Comparison of ENCODE assay signal across 15 cellular contexts in genomic region chr1:11407301-11407994, GRCh38.
A peak's percentile ranks its signal among the peaks of the same experiment; 100 is the strongest.
DNase-seq lines count a peak whose midpoint lies in the region; ATAC-seq, FAIRE-seq and TF ChIP-seq lines count a peak whose summit lies in the region.
"Had no signal": no experiment of that assay in that cellular context is flagged by ENCODE, and none has a peak within 500 bp of the region (broad histone marks: within the 10 kb centered on the region; RNA-seq: fewer than 3 reads in every experiment).

No MANE protein-coding gene starts in this region.

- H3K9me3 Mint-ChIP-seq in astrocyte (ENCODE audit: unreplicated experiment): no peaks in the 10 kb centered on the region
- peaks cover 20 to 33% of the 10 kb centered on the region in 2 donors for H3K9me3 Mint-ChIP-seq in stimulated activated naive CD8-positive, alpha-beta T cell treated with anti-CD3 and anti-CD28 coated beads, Interleukin-15, amount 100 ng/mL, for 72 hours

- H3K4me1 ChIP-seq in astrocyte (ENCODE audit: insufficient read depth, low read length) (no peaks in the 10 kb centered on the region), transverse colon (no peaks in the 10 kb centered on the region)
- H3K4me1 ChIP-seq: BE2C, breast epithelium had no signal

- in situ Hi-C loops in transverse colon (cut with MboI; ENCODE audit: low pct_ligation_motif_present in 1 of 4, low pct_unique_long_range_greater_than_20kb in 1 of 4, low sequenced_read_pairs in 3 of 4): no loop called here

- no peak overlapping the region for H2AFZ ChIP-seq in astrocyte (ENCODE audit: low read depth, low read length)

- no peak overlapping the region for H3K27ac Mint-ChIP-seq in astrocyte (ENCODE audit: unreplicated experiment)
- H3K27ac Mint-ChIP-seq in stimulated activated naive CD8-positive, alpha-beta T cell treated with anti-CD3 and anti-CD28 coated beads, Interleukin-15, amount 100 ng/mL, for 72 hours: peak overlapping the region in 1 of 2 donors; percentile 77

- H3K27ac ChIP-seq in astrocyte (ENCODE audit: low read depth, low read length): no peak overlapping the region
- H3K27ac ChIP-seq in transverse colon: no peak overlapping the region
- H3K27ac ChIP-seq: breast epithelium, epithelial cell of prostate had no signal

- intact Hi-C loops in transverse colon (cut with DNase I; ENCODE audit: low total_unique reads): loop anchor here (10.0 kb wide), 1 partner anchor 1263 kb away; no protein-coding TSS in a partner anchor

- H4K20me1 ChIP-seq in astrocyte (ENCODE audit: insufficient read depth, low read length): no peaks in the 10 kb centered on the region

- TF ChIP-seq POLR2A in transverse colon (IDR thresholded peaks at IDR 0.05): no peak

- H3K36me3 ChIP-seq in astrocyte (ENCODE audit: insufficient read depth, low read length) (no peaks in the 10 kb centered on the region), transverse colon (no peaks in the 10 kb centered on the region)
- H3K36me3 ChIP-seq: BE2C, breast epithelium had no signal

- 59% methylated on average over 13 of the region's 13 CpGs; no CpG with 5 or more reads in 1 of the 2 donors for WGBS in transverse colon (ENCODE audit: low coverage in 1 of 2), 2 donors

- H3K9ac ChIP-seq in astrocyte (ENCODE audit: low read length): no peak overlapping the region

- no peak overlapping the region for H3K4me2 ChIP-seq in astrocyte (ENCODE audit: low read length)

- peaks cover 45% of the 10 kb centered on the region for H3K27me3 Mint-ChIP-seq in astrocyte (ENCODE audit: low read depth, unreplicated experiment)
- peaks cover 6% of the 10 kb centered on the region for H3K27me3 Mint-ChIP-seq in stimulated activated naive CD8-positive, alpha-beta T cell treated with anti-CD3 and anti-CD28 coated beads, Interleukin-15, amount 100 ng/mL, for 72 hours

- H3K4me1 Mint-ChIP-seq in astrocyte (ENCODE audit: low read depth, unreplicated experiment): peaks cover 6% of the 10 kb centered on the region
- peaks cover 37% of the 10 kb centered on the region for H3K4me1 Mint-ChIP-seq in stimulated activated naive CD8-positive, alpha-beta T cell treated with anti-CD3 and anti-CD28 coated beads, Interleukin-15, amount 100 ng/mL, for 72 hours

- peaks cover 2% of the 10 kb centered on the region for H3K36me3 Mint-ChIP-seq in astrocyte (ENCODE audit: low read depth, unreplicated experiment)

- TF ChIP-seq EP300 in transverse colon (IDR thresholded peaks at IDR 0.05; ENCODE audit: low read depth): no peak

- H3K27me3 ChIP-seq in astrocyte (ENCODE audit: insufficient read depth, low read length) (no peaks in the 10 kb centered on the region), transverse colon (peaks cover 10% of the 10 kb centered on the region)
- H3K27me3 ChIP-seq: BE2C had no signal

- H3K9me3 ChIP-seq in astrocyte (ENCODE audit: insufficient read depth, low read depth, low read length) (no peaks in the 10 kb centered on the region), transverse colon (no peaks in the 10 kb centered on the region)
- H3K9me3 ChIP-seq: BE2C had no signal

- no peaks in the 10 kb centered on the region for H3K79me2 ChIP-seq in astrocyte (ENCODE audit: insufficient read depth, low read length)

- DNase-seq in stimulated activated CD4-positive, alpha-beta T cell treated with anti-CD3 and anti-CD28 coated beads, Interleukin-1b, Interleukin-23, amount 100 ng/mL, for 48 hours: peak; percentile 11
- no peak for DNase-seq in stimulated activated CD4-positive, alpha-beta T cell treated with anti-CD3 and anti-CD28 coated beads, Interleukin-4, amount 100 ng/mL, for 1 hour
- DNase-seq in RPMI7951 (ENCODE audit: low read depth) (peak; percentile 26), astrocyte (ENCODE audit: low read depth) (peak; percentile 3), islet precursor cell (no peak), transverse colon (no peak), NCI-H2196 treated with DMSO at 0.1 percent for 48 hours (lab: John Stamatoyannopoulos, UW; ENCODE audit: unreplicated experiment) (no peak)
- peak; percentile 32 to 34 for DNase-seq in stimulated activated naive CD8-positive, alpha-beta T cell treated with anti-CD3 and anti-CD28 coated beads, Interleukin-15, amount 100 ng/mL, for 72 hours
- DNase-seq: BE2C, hypothalamus, NCI-H1105 treated with DMSO at 0.1 percent for 48 hours, NCI-H69 had no signal

- no peak for FAIRE-seq in astrocyte (lab: Jason Lieb, UNC)
- FAIRE-seq: H54 had no signal

- H3K4me3 ChIP-seq in astrocyte (ENCODE audit: insufficient read depth, low read depth, low read length): no peak overlapping the region
- H3K4me3 ChIP-seq in transverse colon: no peak overlapping the region
- H3K4me3 ChIP-seq: breast epithelium had no signal

- no peak for TF ChIP-seq CTCF in astrocyte (IDR thresholded peaks at IDR 0.05; ENCODE audit: insufficient read depth, low read depth, low read length)
- TF ChIP-seq CTCF in transverse colon (IDR thresholded peaks at IDR 0.05): no peak

- peak; percentile 73 for ATAC-seq in stimulated activated naive CD8-positive, alpha-beta T cell treated with anti-CD3 and anti-CD28 coated beads, Interleukin-15, amount 100 ng/mL, for 72 hours

- no peak overlapping the region for H3K4me3 Mint-ChIP-seq in astrocyte (ENCODE audit: unreplicated experiment)
- peak overlapping the region; percentile 64 to 73 for H3K4me3 Mint-ChIP-seq in stimulated activated naive CD8-positive, alpha-beta T cell treated with anti-CD3 and anti-CD28 coated beads, Interleukin-15, amount 100 ng/mL, for 72 hours

Comparison
In these comparisons a context has a peak if more than half of its experiments do, and no peak if none do; other contexts are left out.
1. DNase-seq: peak in stimulated activated CD4-positive, alpha-beta T cell treated with anti-CD3 and anti-CD28 coated beads, Interleukin-1b, Interleukin-23, amount 100 ng/mL, for 48 hours (single experiment), RPMI7951 (single experiment), astrocyte (single experiment) and stimulated activated naive CD8-positive, alpha-beta T cell treated with anti-CD3 and anti-CD28 coated beads, Interleukin-15, amount 100 ng/mL, for 72 hours (2 of 2); none in stimulated activated CD4-positive, alpha-beta T cell treated with anti-CD3 and anti-CD28 coated beads, Interleukin-4, amount 100 ng/mL, for 1 hour (single experiment), islet precursor cell (single experiment), transverse colon (single experiment) and NCI-H2196 treated with DMSO at 0.1 percent for 48 hours (single experiment).